Comparison of ENCODE assay signal across 15 cellular contexts in genomic region chr6:51301969-51302368, GRCh38.
DNase-seq lines count a peak whose midpoint lies in the region; ATAC-seq and TF ChIP-seq lines count a peak whose summit lies in the region.
"Had no signal": no experiment of that assay in that cellular context is flagged by ENCODE, and none has a peak within 500 bp of the region (broad histone marks: within the 10 kb centered on the region; RNA-seq: fewer than 3 reads in every experiment).

No MANE protein-coding gene starts in this region.

- peak; percentile 3 for DNase-seq in KBM-7
- DNase-seq in putamen (ENCODE audit: low spot score), result peak; percentile 55
- no peak for DNase-seq in NCI-H1048 (lab: John Stamatoyannopoulos, UW)
- DNase-seq in suprapubic skin (ENCODE audit: low spot score in 2 of 2), result no peak
- no peak for DNase-seq in foreskin fibroblast
- DNase-seq: activated CD4-positive, alpha-beta T cell treated with anti-CD3 and anti-CD28 coated beads, Interleukin-2, amount 10 ng/mL, durations not matched to agents 7 days and 5 days; activated T-cell treated with anti-CD3 and anti-CD28 coated beads, Interleukin-2, amount 50 U/mL, for 24 hours; left ventricle myocardium inferior; NCI-H2029 treated with DMSO at 0.1 percent for 48 hours; NCI-H82; posterior cingulate gyrus; SHP77 had no signal

- no peaks in the 10 kb centered on the region for H3K9me3 ChIP-seq in suprapubic skin
- H3K9me3 ChIP-seq: left ventricle myocardium inferior, vagina had no signal

- H3K36me3 ChIP-seq in suprapubic skin, result no peaks in the 10 kb centered on the region
- H3K36me3 ChIP-seq: left ventricle myocardium inferior, vagina had no signal

- WGBS in suprapubic skin, result 23% methylated on average over 3 of the region's 3 CpGs

- H3K27me3 ChIP-seq in suprapubic skin, result no peaks in the 10 kb centered on the region
- H3K27me3 ChIP-seq: vagina had no signal

- TF ChIP-seq CTCF in suprapubic skin (IDR thresholded peaks at IDR 0.05) (no peak), foreskin fibroblast (IDR thresholded peaks at IDR 0.05; ENCODE audit: low read depth, low read length) (no peak)

- ATAC-seq in GM19023 (IDR thresholded peaks at IDR 0.05; ENCODE audit: unreplicated experiment) (peak; percentile 69), HG02763 (IDR thresholded peaks at IDR 0.05; ENCODE audit: unreplicated experiment) (peak; percentile 63)

- TF ChIP-seq POLR2A in suprapubic skin (IDR thresholded peaks at IDR 0.05), result no peak

- TF ChIP-seq EP300 in suprapubic skin (IDR thresholded peaks at IDR 0.05), result no peak

- in situ Hi-C loops in KBM-7 (cut with MboI; ENCODE audit: low pct_unique_long_range_greater_than_20kb, low sequenced_read_pairs), result no loop called here

- H3K4me1 ChIP-seq in suprapubic skin, result peaks cover 12% of the 10 kb centered on the region
- H3K4me1 ChIP-seq: left ventricle myocardium inferior had no signal

- H3K27ac ChIP-seq in suprapubic skin, result no peak overlapping the region
- H3K27ac ChIP-seq: left ventricle myocardium inferior, vagina had no signal

- H3K4me3 ChIP-seq in suprapubic skin, result no peak overlapping the region
- H3K4me3 ChIP-seq in foreskin fibroblast (ENCODE audit: low read depth in 1 of 2, low read length in 2 of 2), result no peak overlapping the region
- H3K4me3 ChIP-seq: left ventricle myocardium inferior, vagina had no signal

Comparison
In these comparisons a context has a peak if more than half of its experiments do, and no peak if none do; other contexts are left out.
1. DNase-seq: peak in KBM-7 (single experiment) and putamen (single experiment); none in NCI-H1048 (single experiment), suprapubic skin (0 of 2) and foreskin fibroblast (0 of 2).